In genomic region chr2:1461507-1462390, GRCh38 we compare ENCODE assay signal across 1 cellular context.
TF ChIP-seq lines count a peak whose summit lies in the region.

No MANE protein-coding gene starts in this region.

TF ChIP-seq in WTC11, 78 proteins besides CTCF, POLR2A, EP300 and RAD21 (continued from another document):
- TF ChIP-seq ATF6 (CRISPR knock-in tag; IDR thresholded peaks at IDR 0.05) (no peak), CREM (CRISPR knock-in tag; IDR thresholded peaks at IDR 0.05) (no peak), ZNF281 (CRISPR knock-in tag; IDR thresholded peaks at IDR 0.05) (no peak), ZBTB43 (CRISPR knock-in tag; IDR thresholded peaks at IDR 0.05) (no peak), ERG (CRISPR knock-in tag; IDR thresholded peaks at IDR 0.05) (no peak), TP53 (CRISPR knock-in tag; IDR thresholded peaks at IDR 0.05) (no peak)
